Comparison of ENCODE assay signal across 18 cellular contexts in the genomic region with DNA sequence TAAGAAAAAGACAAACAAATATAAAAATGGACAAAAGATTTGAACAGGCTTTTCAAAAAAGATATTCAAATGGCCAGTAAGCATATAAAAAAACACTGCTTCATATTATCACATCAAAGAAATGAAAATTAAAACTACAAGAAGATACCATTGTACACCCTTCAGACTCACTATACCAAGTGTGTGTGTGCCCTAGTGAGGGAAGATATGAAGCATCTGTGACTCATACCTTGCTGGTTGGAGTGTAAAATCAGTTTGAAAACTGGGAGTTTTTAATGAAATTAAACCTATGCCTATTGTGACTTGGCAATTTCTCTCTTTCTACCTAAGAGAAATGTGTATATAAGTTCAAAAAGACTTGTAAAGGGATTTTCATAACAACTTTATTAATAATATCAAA. TPM values are rescaled to one million over a fixed set of nuclear protein-coding genes. Genes with fewer than 3 reads are reported as not detected.
DNase-seq lines count a peak whose midpoint lies in the region; ATAC-seq, FAIRE-seq and TF ChIP-seq lines count a peak whose summit lies in the region.
"Had no signal": no experiment of that assay in that cellular context is flagged by ENCODE, and none has a peak within 500 bp of the region (broad histone marks: within the 10 kb centered on the region; RNA-seq: fewer than 3 reads in every experiment).

No MANE protein-coding gene starts in this region.

- H3K9ac ChIP-seq in mammary epithelial cell (ENCODE audit: insufficient read depth, low read length) (no peak overlapping the region), PC-3 (ENCODE audit: low read length) (no peak overlapping the region)
- H3K9ac ChIP-seq: BLaER1 had no signal

- H4K20me1 ChIP-seq in mammary epithelial cell (ENCODE audit: insufficient read depth, low read length) (no peaks in the 10 kb centered on the region), PC-3 (ENCODE audit: low read length) (no peaks in the 10 kb centered on the region)
- H4K20me1 ChIP-seq: BLaER1 had no signal

- POLR2A ChIA-PET in PC-3 (lab: Charles Lee; ENCODE audit: unreplicated experiment) = no interaction called here

- H3K79me2 ChIP-seq in mammary epithelial cell (ENCODE audit: insufficient read depth, low read length) = no peaks in the 10 kb centered on the region
- H3K79me2 ChIP-seq in PC-3 (ENCODE audit: low read length) = no peaks in the 10 kb centered on the region

- CTCF ChIA-PET in mammary epithelial cell (lab: Charles Lee; ENCODE audit: low non-redundant PET) = no interaction called here
- CTCF ChIA-PET in PC-3 (lab: Charles Lee) = no interaction called here

- H2AFZ ChIP-seq in mammary epithelial cell (ENCODE audit: low read depth, low read length) = no peak overlapping the region
- H2AFZ ChIP-seq in PC-3 (ENCODE audit: low read length) = no peak overlapping the region
- H2AFZ ChIP-seq: GM23338 had no signal

- no peaks in the 10 kb centered on the region for H3K4me1 ChIP-seq in mammary epithelial cell (ENCODE audit: insufficient read depth, low read length)
- no peaks in the 10 kb centered on the region for H3K4me1 ChIP-seq in breast epithelium
- H3K4me1 ChIP-seq in PC-3 (ENCODE audit: insufficient read depth, low read length) = no peaks in the 10 kb centered on the region

- no peak for FAIRE-seq in frontal cortex (lab: Jason Lieb, UNC)
- FAIRE-seq: G401.6 had no signal

- H3K4me3 ChIP-seq in mammary epithelial cell (replicated peaks in 1 of 3; ENCODE audit: insufficient read depth in 1 of 3, low read depth in 2 of 3, low read length in 3 of 3) (no peak overlapping the region), breast epithelium (no peak overlapping the region), PC-3 (ENCODE audit: low read length) (no peak overlapping the region), epithelial cell of esophagus (ENCODE audit: low read length) (no peak overlapping the region)
- H3K4me3 ChIP-seq: BLaER1, GM23338 had no signal

- TF ChIP-seq CTCF in mammary epithelial cell (conservative IDR thresholded peaks at IDR 0.05 in 1 of 2, IDR thresholded peaks at IDR 0.05 in 1 of 2; ENCODE audit: extremely low read depth in 1 of 2, insufficient read depth in 1 of 2, low read depth in 1 of 2, low read length in 2 of 2) (no peak), breast epithelium (IDR thresholded peaks at IDR 0.05) (no peak), PC-3 (conservative IDR thresholded peaks at IDR 0.05; ENCODE audit: low read depth, low read length) (no peak), epithelial cell of esophagus (IDR thresholded peaks at IDR 0.05; ENCODE audit: insufficient read depth, low read depth, low read length, missing control alignments) (no peak)

- H3K9me3 ChIP-seq in mammary epithelial cell (replicated peaks; ENCODE audit: insufficient read depth, low read length) (no peaks in the 10 kb centered on the region), breast epithelium (no peaks in the 10 kb centered on the region), PC-3 (ENCODE audit: low read length) (no peaks in the 10 kb centered on the region)
- H3K9me3 ChIP-seq: BLaER1 had no signal

- DNase-seq in mammary epithelial cell (peak; percentile 25), breast epithelium (ENCODE audit: low spot score in 2 of 2) (no peak), PC-3 (peak; percentile 39), epithelial cell of esophagus (ENCODE audit: low read depth) (peak; percentile 27), frontal cortex (ENCODE audit: low spot score in 2 of 2) (no peak)
- DNase-seq: CD8-positive, alpha-beta T cell; DMS79; NCI-H1105 treated with DMSO at 0.1 percent for 48 hours; NCI-H187 treated with DMSO at 0.1 percent for 48 hours; NCI-H446 treated with DMSO at 0.1 percent for 48 hours; NCI-H748 treated with DMSO at 0.1 percent for 48 hours had no signal

- H3K4me2 ChIP-seq in mammary epithelial cell (ENCODE audit: insufficient read depth, low read depth, low read length) (no peak overlapping the region), PC-3 (ENCODE audit: low read length) (no peak overlapping the region)
- H3K4me2 ChIP-seq: BLaER1, GM23338 had no signal

- no peaks in the 10 kb centered on the region for H3K9me2 ChIP-seq in PC-3 (replicated peaks; ENCODE audit: low read length)

- ATAC-seq in PC-3 (no peak; the same call in 1 of the 2 replicates), HG02610 (IDR thresholded peaks at IDR 0.05; ENCODE audit: unreplicated experiment) (no peak), GM18498 (IDR thresholded peaks at IDR 0.05; ENCODE audit: unreplicated experiment) (no peak), GM21447 (IDR thresholded peaks at IDR 0.05; ENCODE audit: unreplicated experiment) (no peak)
- ATAC-seq: CD8-positive, alpha-beta T cell; GM23338 had no signal

- intact Hi-C loops in mammary epithelial cell (cut with micrococcal nuclease) = no loop called here
- intact Hi-C loops in breast epithelium (cut with DNase I; ENCODE audit: low total_unique reads) = no loop called here
- intact Hi-C loops in PC-3 (cut with micrococcal nuclease) = no loop called here

- H3K27ac ChIP-seq in mammary epithelial cell (ENCODE audit: insufficient read depth, low read depth, low read length) = no peak overlapping the region
- no peak overlapping the region for H3K27ac ChIP-seq in breast epithelium
- H3K27ac ChIP-seq in PC-3 (ENCODE audit: low read length) = no peak overlapping the region
- H3K27ac ChIP-seq: BLaER1 had no signal

- in situ Hi-C loops in mammary epithelial cell (cut with MboI; ENCODE audit: low sequenced_read_pairs in 2 of 2) = no loop called here

- TF ChIP-seq POLR2A in breast epithelium (IDR thresholded peaks at IDR 0.05) = no peak

- BruUV-seq in mammary epithelial cell (replicated peaks; lab: Mats Ljungman, UMichigan) (no TSS peak), PC-3 (replicated peaks; lab: Mats Ljungman, UMichigan) (no TSS peak)

- dilution Hi-C loops in mammary epithelial cell (cut with HindIII; ENCODE audit: low sequenced_read_pairs) = no loop called here

- H3K27me3 ChIP-seq in mammary epithelial cell (ENCODE audit: insufficient read depth, low read length) (no peaks in the 10 kb centered on the region), breast epithelium (no peaks in the 10 kb centered on the region), PC-3 (ENCODE audit: low read length) (no peaks in the 10 kb centered on the region)
- H3K27me3 ChIP-seq: BLaER1 had no signal

- H3K36me3 ChIP-seq in mammary epithelial cell (ENCODE audit: insufficient read depth, low read length) = no peaks in the 10 kb centered on the region
- H3K36me3 ChIP-seq in breast epithelium = no peaks in the 10 kb centered on the region
- H3K36me3 ChIP-seq in PC-3 (ENCODE audit: low read depth, low read length) = no peaks in the 10 kb centered on the region

- H3F3A ChIP-seq in PC-3 (ENCODE audit: low read length, unreplicated experiment) = no peaks in the 10 kb centered on the region

RNA-seq across cellular contexts. Expression of gene SLC15A2, which starts 23.5 kb away (rescaled TPM):
- 1 to 10 TPM in 1 of 2 donors, under 1 TPM in 1; 0.31 to 1.3 TPM for total RNA-seq in mammary epithelial cell
- 0.29 TPM for polyA plus RNA-seq in mammary epithelial cell
- not detected for polyA minus RNA-seq in mammary epithelial cell
- total RNA-seq in breast epithelium = 1 to 10 TPM in 2 of 3 donors, under 1 TPM in 1; 0.98 to 4.1 (median 2.2) TPM
- total RNA-seq in PC-3 (2014; rRNA removed) = 0.12 and 0.91 TPM in 2 replicates
- 7.7 TPM for total RNA-seq in frontal cortex
- total RNA-seq: A172 had no signal

RNA-seq across cellular contexts. Expression of gene EAF2, which starts 35.7 kb away (rescaled TPM):
- total RNA-seq in mammary epithelial cell (1 to 10 TPM; 4.2 to 4.7 TPM), breast epithelium (10 to 100 TPM in 1 of 3 donors, 1 to 10 TPM in 2; 7.5 to 11.4 (median 9.2) TPM), PC-3 (2014; rRNA removed) (2.8 and 8.6 TPM in 2 replicates), frontal cortex (5.3 TPM)
- polyA plus RNA-seq in mammary epithelial cell = 4.6 TPM
- not detected for polyA minus RNA-seq in mammary epithelial cell

RNA-seq across cellular contexts. Expression of gene IQCB1, which starts 35.9 kb away (rescaled TPM):
- 10 to 100 TPM; 21.1 to 23.3 TPM for total RNA-seq in mammary epithelial cell
- polyA plus RNA-seq in mammary epithelial cell = 8.0 TPM
- polyA minus RNA-seq in mammary epithelial cell = 1.7 TPM
- 10 to 100 TPM; 17.9 to 54.6 (median 28.8) TPM for total RNA-seq in breast epithelium
- total RNA-seq in PC-3 (2014; rRNA removed) = 29.0 and 29.3 TPM in 2 replicates
- total RNA-seq in frontal cortex = 27.7 TPM

Comparison
In these comparisons a context has a peak if more than half of its experiments do, and no peak if none do; other contexts are left out.
1. DNase-seq: peak in mammary epithelial cell (single experiment), PC-3 (single experiment) and epithelial cell of esophagus (single experiment); none in breast epithelium (0 of 2) and frontal cortex (0 of 2).